In the genomic region with DNA sequence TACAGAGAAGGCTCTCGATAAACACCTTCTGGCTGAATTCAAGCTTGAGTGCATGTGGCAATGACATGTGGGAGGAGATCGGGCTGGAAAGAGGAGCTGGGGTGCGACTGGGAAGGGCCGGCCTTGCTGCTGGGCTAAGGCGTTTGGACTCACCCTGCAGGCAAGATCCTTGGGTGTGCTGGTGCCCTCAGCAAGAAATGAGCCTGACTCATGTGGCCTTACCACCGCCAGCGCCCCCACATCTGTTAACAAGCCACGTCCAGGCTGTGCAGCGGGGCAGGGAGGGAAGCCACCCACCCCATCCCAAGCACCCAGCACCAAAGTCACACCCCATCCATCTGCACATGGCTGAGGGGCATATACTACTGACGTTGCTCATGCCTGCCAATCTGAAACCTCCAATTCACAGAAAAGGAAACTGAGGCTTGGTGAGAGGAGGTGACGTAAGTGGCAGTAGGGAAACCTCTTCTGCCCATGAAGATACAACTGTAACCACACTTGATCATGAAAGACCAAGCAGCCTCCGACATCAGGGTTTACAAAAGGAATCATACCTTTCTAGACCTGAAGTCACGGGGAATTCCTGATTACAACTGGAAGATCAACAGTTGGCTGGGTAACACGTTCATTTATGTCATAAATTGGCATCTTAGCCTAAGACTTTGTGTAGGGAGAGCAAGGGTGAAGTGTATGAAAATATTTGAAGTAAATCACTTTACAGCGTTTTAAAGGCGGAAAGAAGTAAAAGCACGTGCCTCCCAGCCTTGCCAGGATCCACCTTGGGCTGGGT, we compare ENCODE assay signal across 8 cellular contexts. TPM values are rescaled to one million over a fixed set of nuclear protein-coding genes. Genes with fewer than 3 reads are reported as not detected.
A peak's percentile ranks its signal among the peaks of the same experiment; 100 is the strongest.
DNase-seq lines count a peak whose midpoint lies in the region; TF ChIP-seq lines count a peak whose summit lies in the region.

No MANE protein-coding gene starts in this region.

- H3K9me3 ChIP-seq in OCI-LY3 (ENCODE audit: insufficient read depth, low read length): no peaks in the 10 kb centered on the region

- H3K27ac Mint-ChIP-seq in CD14-positive monocyte: peak overlapping the region; percentile 92 to 97 (median 95)
- H3K27ac Mint-ChIP-seq in neural crest cell (ENCODE audit: unreplicated experiment): no peak overlapping the region

- peak overlapping the region; percentile 97 for H3K4me3 ChIP-seq in OCI-LY3 (ENCODE audit: low read length)
- peak overlapping the region; percentile 95 for H3K4me3 ChIP-seq in epithelial cell of proximal tubule (ENCODE audit: low read depth, low read length)

- peaks cover 26 to 36% of the 10 kb centered on the region in 2 donors for H3K36me3 Mint-ChIP-seq in CD14-positive monocyte
- H3K36me3 Mint-ChIP-seq in neural crest cell (ENCODE audit: low read depth): no peaks in the 10 kb centered on the region

- H3K4me1 ChIP-seq in OCI-LY3 (ENCODE audit: low read length): peaks cover 10% of the 10 kb centered on the region

- no peak overlapping the region for H3K27ac ChIP-seq in OCI-LY3 (ENCODE audit: low read length)

- no peak overlapping the region for H2AFZ ChIP-seq in OCI-LY3 (ENCODE audit: low read depth, low read length)

- TF ChIP-seq CTCF in CD14-positive monocyte (IDR thresholded peaks at IDR 0.05) (no peak), OCI-LY3 (IDR thresholded peaks at IDR 0.05; ENCODE audit: low read depth, low read length) (no peak), epithelial cell of proximal tubule (conservative IDR thresholded peaks at IDR 0.05; ENCODE audit: low read depth, low read length) (no peak), neural crest cell (conservative IDR thresholded peaks at IDR 0.05) (no peak)

- peaks cover 4% of the 10 kb centered on the region; the same call in 1 of the 2 replicates for H3K79me2 ChIP-seq in OCI-LY3 (ENCODE audit: low read length)

- intact Hi-C loops in CD14-positive monocyte (cut with micrococcal nuclease): loop anchor here (10.0 kb wide), 2 partner anchors 745 to 765 kb away; partner anchors contain the start of gene TTC32 (in 1 of the 2)

- H3K27me3 ChIP-seq in OCI-LY3 (ENCODE audit: low read depth, low read length): no peaks in the 10 kb centered on the region

- H4K20me1 ChIP-seq in OCI-LY3 (ENCODE audit: insufficient read depth, low read length): no peaks in the 10 kb centered on the region

- H3K4me1 Mint-ChIP-seq in CD14-positive monocyte (peaks cover 49% of the 10 kb centered on the region), neural crest cell (peaks cover 35% of the 10 kb centered on the region)

- DNase-seq in CD14-positive monocyte (ENCODE audit: low spot score) (no peak), epithelial cell of proximal tubule (ENCODE audit: low read depth) (no peak), neural crest cell (ENCODE audit: low read depth, low spot score) (no peak), NCI-H1417 treated with DMSO at 0.1 percent for 48 hours (lab: John Stamatoyannopoulos, UW) (no peak), AG20443 (ENCODE audit: low spot score) (no peak), GM19238 (ENCODE audit: insufficient read length, low spot score) (no peak)
- no peak for DNase-seq in stimulated activated CD4-positive, alpha-beta T cell treated with anti-CD3 and anti-CD28 coated beads, Interleukin-2, amount 100 ng/mL, for 48 hours

- peak overlapping the region; percentile 95 for H3K4me2 ChIP-seq in OCI-LY3 (ENCODE audit: low read length)

- peak overlapping the region; percentile 84 for H3K9ac ChIP-seq in OCI-LY3 (ENCODE audit: low read length)

- no peaks in the 10 kb centered on the region for H3K36me3 ChIP-seq in OCI-LY3 (replicated peaks; ENCODE audit: low read depth, low read length)

- H3K9me3 Mint-ChIP-seq in CD14-positive monocyte (peaks cover 0 to 5% (median 1%) of the 10 kb centered on the region in 7 donors), neural crest cell (no peaks in the 10 kb centered on the region)

- H3K27me3 Mint-ChIP-seq in CD14-positive monocyte (ENCODE audit: low read depth in 3 of 3) (peaks cover 0 to 4% (median 2%) of the 10 kb centered on the region in 3 donors), neural crest cell (ENCODE audit: low read depth) (peaks cover 3% of the 10 kb centered on the region)

- H3K4me3 Mint-ChIP-seq in CD14-positive monocyte: peak overlapping the region; percentile 88 to 99
- H3K4me3 Mint-ChIP-seq in neural crest cell: peak overlapping the region; percentile 86

RNA-seq across cellular contexts. Expression of gene HS1BP3, which starts 1.1 kb away (rescaled TPM):
- polyA plus RNA-seq in CD14-positive monocyte: 10 to 100 TPM; 45.4 to 48.9 TPM
- total RNA-seq in epithelial cell of proximal tubule (11.6 and 14.4 TPM in 2 replicates), neural crest cell (19.4 and 19.6 TPM in 2 replicates)

RNA-seq across cellular contexts. Expression of gene GDF7, which starts 17.2 kb away (rescaled TPM):
- not detected for polyA plus RNA-seq in CD14-positive monocyte
- total RNA-seq in epithelial cell of proximal tubule (not detected in 2 replicates), neural crest cell (0.36 and 0.40 TPM in 2 replicates)
